ENCODE assay signal across 9 cellular contexts in genomic region chr15:63374686-63375520, GRCh38. TPM values are rescaled to one million over a fixed set of nuclear protein-coding genes. Genes with fewer than 3 reads are reported as not detected.
A peak's percentile ranks its signal among the peaks of the same experiment; 100 is the strongest.
DNase-seq lines count a peak whose midpoint lies in the region; ATAC-seq, FAIRE-seq and TF ChIP-seq lines count a peak whose summit lies in the region.
"Had no signal": no experiment of that assay in that cellular context is flagged by ENCODE, and none has a peak within 500 bp of the region (broad histone marks: within the 10 kb centered on the region; RNA-seq: fewer than 3 reads in every experiment).

No MANE protein-coding gene starts in this region.

- 48% methylated on average over 10 of the region's 11 CpGs for WGBS in mesenchymal stem cell

- no peak overlapping the region for H2BK15ac ChIP-seq in mesenchymal stem cell (ENCODE audit: low read depth, poor library complexity, severe bottlenecking)

- no peak overlapping the region for H2AFZ ChIP-seq in mesenchymal stem cell (ENCODE audit: low read depth, low read length)

- H3K27me3 Mint-ChIP-seq in MCF 10A (ENCODE audit: insufficient read depth, unreplicated experiment) = no peaks in the 10 kb centered on the region

- peak overlapping the region in 1 of 2 experiments; percentile 62 for H3K14ac ChIP-seq in mesenchymal stem cell (ENCODE audit: low read length in 2 of 2)

- H3K9me3 Mint-ChIP-seq in MCF 10A (ENCODE audit: unreplicated experiment) = no peaks in the 10 kb centered on the region
- H3K9me3 Mint-ChIP-seq: central memory CD8-positive, alpha-beta T cell had no signal

- H3K27ac ChIP-seq in mesenchymal stem cell (ENCODE audit: low read length, poor library complexity, severe bottlenecking) = peak overlapping the region; percentile 30

- no peak overlapping the region for H3K23ac ChIP-seq in mesenchymal stem cell (ENCODE audit: low read length in 2 of 2)

- in situ Hi-C loops in Caki2 (cut with HindIII; ENCODE audit: low pct_unique_long_range_greater_than_20kb, low sequenced_read_pairs) = no loop called here

- intact Hi-C loops in MCF 10A (cut with micrococcal nuclease) = no loop called here

- H3K9me3 ChIP-seq in mesenchymal stem cell (ENCODE audit: control insufficient read depth, low read length) = no peaks in the 10 kb centered on the region

- DNase-seq in Caki2 (ENCODE audit: low read depth) = peak; percentile 80
- peak; percentile 17 for DNase-seq in NCI-H1694 treated with DMSO at 0.1 percent for 48 hours (lab: John Stamatoyannopoulos, UW)
- peak; percentile 82 for DNase-seq in MCF 10A (ENCODE audit: unreplicated experiment)
- peak; percentile 85 for DNase-seq in mesenchymal stem cell
- no peak for DNase-seq in GM19239 (ENCODE audit: insufficient read length, low spot score)
- DNase-seq in HEK293T (ENCODE audit: extremely low spot score) = no peak
- DNase-seq in DMS153 treated with DMSO at 0.1 percent for 48 hours (lab: John Stamatoyannopoulos, UW; ENCODE audit: unreplicated experiment) = no peak

- BruUV-seq in MCF 10A (replicated peaks; lab: Mats Ljungman, UMichigan) = no TSS peak

- ATAC-seq in HG03565 (IDR thresholded peaks at IDR 0.05; ENCODE audit: unreplicated experiment) = no peak

- peak overlapping the region; percentile 38 for H4K8ac ChIP-seq in mesenchymal stem cell (ENCODE audit: low read length)

- no peaks in the 10 kb centered on the region for H3K27me3 ChIP-seq in mesenchymal stem cell (ENCODE audit: control insufficient read depth in 1 of 2, insufficient read depth in 1 of 2, low read length in 2 of 2)

- no peak overlapping the region for H2BK120ac ChIP-seq in mesenchymal stem cell (ENCODE audit: low read depth, low read length)

- peak overlapping the region; percentile 8 for H2AK5ac ChIP-seq in mesenchymal stem cell (ENCODE audit: low read length, severe bottlenecking)

- peak overlapping the region; percentile 93 for H3K9ac ChIP-seq in mesenchymal stem cell (ENCODE audit: low read length)

- no peak for TF ChIP-seq CTCF in MCF 10A (IDR thresholded peaks at IDR 0.05; ENCODE audit: unreplicated experiment)

- H3K27ac Mint-ChIP-seq in MCF 10A (ENCODE audit: low read depth, unreplicated experiment) = peak overlapping the region; percentile 87

- H2BK5ac ChIP-seq in mesenchymal stem cell (ENCODE audit: low read depth, low read length, poor library complexity, severe bottlenecking) = no peak overlapping the region

- CTCF ChIA-PET in MCF 10A (lab: Yijun Ruan, JAX) = interaction anchor here (0.5 to 0.7 kb wide), 2 partner anchors 671 to 1316 kb away, joined by 3 read pairs; partner anchors contain the start of gene DAPK2
- CTCF ChIA-PET in HEK293T (lab: Yijun Ruan, JAX) = no interaction called here

- H3K4me1 ChIP-seq in mesenchymal stem cell (ENCODE audit: control insufficient read depth, insufficient read depth, low read depth, low read length) = peaks cover 38% of the 10 kb centered on the region

- FAIRE-seq in GM19239 (lab: Jason Lieb, UNC) = no peak

- H3K4me1 Mint-ChIP-seq in MCF 10A (ENCODE audit: insufficient read depth, unreplicated experiment) = peaks cover 57% of the 10 kb centered on the region
- H3K4me1 Mint-ChIP-seq: central memory CD8-positive, alpha-beta T cell had no signal

- H3K18ac ChIP-seq in mesenchymal stem cell (ENCODE audit: low read depth in 1 of 2, low read length in 2 of 2) = peak overlapping the region; percentile 29 to 84

- H3K4ac ChIP-seq in mesenchymal stem cell (ENCODE audit: low read depth in 1 of 2, low read length in 2 of 2) = peak overlapping the region in 1 of 2 experiments; percentile 71

- H2BK12ac ChIP-seq in mesenchymal stem cell (ENCODE audit: low read length in 2 of 2) = peak overlapping the region; percentile 14 to 95

- H3K36me3 ChIP-seq in mesenchymal stem cell (ENCODE audit: control insufficient read depth in 1 of 2, insufficient read depth in 2 of 2, low read depth in 1 of 2, low read length in 2 of 2) = peaks cover 0 to 23% of the 10 kb centered on the region in 2 experiments

- H4K91ac ChIP-seq in mesenchymal stem cell (ENCODE audit: low read length) = peak overlapping the region; percentile 1

- peak overlapping the region; percentile 16 for H3K4me3 Mint-ChIP-seq in MCF 10A (ENCODE audit: unreplicated experiment)
- H3K4me3 Mint-ChIP-seq: central memory CD8-positive, alpha-beta T cell had no signal

- POLR2A ChIA-PET in MCF 10A (lab: Yijun Ruan, JAX) (interaction anchor here (0.6 to 1.4 kb wide), 6 partner anchors 10 to 561 kb away, joined by 3 to 7 read pairs (median 4); partner anchors contain the start of gene RPS27L), HEK293T (lab: Yijun Ruan, JAX) (no interaction called here)

- H3K36me3 Mint-ChIP-seq in MCF 10A (ENCODE audit: insufficient read depth, unreplicated experiment) = peaks cover 20% of the 10 kb centered on the region

- H3K4me3 ChIP-seq in mesenchymal stem cell (ENCODE audit: insufficient read depth in 1 of 2, low read depth in 1 of 2, low read length in 2 of 2) = peak overlapping the region in 1 of 2 experiments; percentile 7

- H3K79me1 ChIP-seq in mesenchymal stem cell (replicated peaks; ENCODE audit: low read length, poor library complexity, severe bottlenecking) = peaks cover 5% of the 10 kb centered on the region

- H3K4me2 ChIP-seq in mesenchymal stem cell (ENCODE audit: low read length, poor library complexity, severe bottlenecking) = no peak overlapping the region

TF ChIP-seq in HEK293T, 16 proteins besides CTCF, POLR2A, EP300 and RAD21:
- TF ChIP-seq L3MBTL2 (conservative IDR thresholded peaks at IDR 0.05) (no peak), ARNT (IDR thresholded peaks at IDR 0.05) (no peak), LEF1 (IDR thresholded peaks at IDR 0.05; ENCODE audit: borderline replicate concordance) (no peak), TARDBP (IDR thresholded peaks at IDR 0.05) (no peak), FOXA1 (IDR thresholded peaks at IDR 0.05) (no peak), PKNOX1 (IDR thresholded peaks at IDR 0.05) (no peak), SP1 (IDR thresholded peaks at IDR 0.05) (no peak), ZNF384 (IDR thresholded peaks at IDR 0.05) (no peak), ELF4 (IDR thresholded peaks at IDR 0.05) (no peak), SUZ12 (IDR thresholded peaks at IDR 0.05) (no peak), NFRKB (IDR thresholded peaks at IDR 0.05) (no peak), CTBP1 (IDR thresholded peaks at IDR 0.05; ENCODE audit: borderline replicate concordance) (no peak), FOXM1 (IDR thresholded peaks at IDR 0.05; ENCODE audit: borderline replicate concordance) (no peak), FOXK2 (IDR thresholded peaks at IDR 0.05) (no peak), HDGF (IDR thresholded peaks at IDR 0.05; ENCODE audit: borderline replicate concordance) (no peak), BHLHE40 (IDR thresholded peaks at IDR 0.05; ENCODE audit: borderline replicate concordance) (no peak)

RNA-seq across cellular contexts. Expression of gene CA12, which starts 6.7 kb away (rescaled TPM):
- 194 and 272 TPM in 2 replicates for total RNA-seq in Caki2 (2014; rRNA removed; shearing (Covaris generic); ENCODE audit: low replicate concordance)
- 19.6 and 20.3 TPM in 2 replicates for total RNA-seq in MCF 10A (2022)
- polyA plus RNA-seq in mesenchymal stem cell (2013, experiment 1 of 2) = 4.9 TPM
- 4.9 TPM for polyA plus RNA-seq in mesenchymal stem cell (2013, experiment 2 of 2)

Comparison
In these comparisons a context has a peak if more than half of its experiments do, and no peak if none do; other contexts are left out.
1. DNase-seq: peak in Caki2 (single experiment), NCI-H1694 treated with DMSO at 0.1 percent for 48 hours (single experiment), MCF 10A (single experiment) and mesenchymal stem cell (single experiment); none in GM19239 (single experiment), HEK293T (single experiment) and DMS153 treated with DMSO at 0.1 percent for 48 hours (single experiment).